ENCODE assay signal across 16 cellular contexts in genomic region chr2:151032741-151033152, GRCh38.
DNase-seq lines count a peak whose midpoint lies in the region; ATAC-seq, FAIRE-seq and TF ChIP-seq lines count a peak whose summit lies in the region.
"Had no signal": no experiment of that assay in that cellular context is flagged by ENCODE, and none has a peak within 500 bp of the region (broad histone marks: within the 10 kb centered on the region; RNA-seq: fewer than 3 reads in every experiment).

No MANE protein-coding gene starts in this region.

- H3K27me3 Mint-ChIP-seq in mesothelial cell of epicardium (ENCODE audit: low read depth) (no peaks in the 10 kb centered on the region), Calu3 (ENCODE audit: unreplicated experiment) (no peaks in the 10 kb centered on the region)

- no peak for TF ChIP-seq CTCF in bronchial epithelial cell (IDR thresholded peaks at IDR 0.05; ENCODE audit: insufficient read depth, low read length, severe bottlenecking)
- no peak for TF ChIP-seq CTCF in left lung (IDR thresholded peaks at IDR 0.05)
- TF ChIP-seq CTCF in mesothelial cell of epicardium (IDR thresholded peaks at IDR 0.05; ENCODE audit: unreplicated experiment): no peak
- TF ChIP-seq CTCF in Calu3 (IDR thresholded peaks at IDR 0.05; ENCODE audit: unreplicated experiment): no peak

- H3K9me3 ChIP-seq in left lung: no peaks in the 10 kb centered on the region

- H3K9me3 Mint-ChIP-seq in mesothelial cell of epicardium (no peaks in the 10 kb centered on the region), Calu3 (ENCODE audit: low read depth, unreplicated experiment) (no peaks in the 10 kb centered on the region)
- H3K9me3 Mint-ChIP-seq: CD8-positive, alpha-beta memory T cell had no signal

- H3K4me1 Mint-ChIP-seq in mesothelial cell of epicardium (peaks cover 20% of the 10 kb centered on the region), Calu3 (ENCODE audit: low read depth, unreplicated experiment) (no peaks in the 10 kb centered on the region)
- H3K4me1 Mint-ChIP-seq: naive B cell had no signal

- H3K27me3 ChIP-seq in bronchial epithelial cell (ENCODE audit: control insufficient read depth, insufficient read depth, low read length) (no peaks in the 10 kb centered on the region), left lung (no peaks in the 10 kb centered on the region)

- H3K4me3 Mint-ChIP-seq in mesothelial cell of epicardium (no peak overlapping the region), Calu3 (ENCODE audit: low read depth, unreplicated experiment) (no peak overlapping the region)
- H3K4me3 Mint-ChIP-seq: CD8-positive, alpha-beta memory T cell had no signal

- DNase-seq in EH (ENCODE audit: low read depth) (peak; percentile 93), NCI-H1694 treated with DMSO at 0.1 percent for 48 hours (lab: John Stamatoyannopoulos, UW) (peak; percentile 82), bronchial epithelial cell (ENCODE audit: low read depth) (peak; percentile 79), left lung (no peak), activated gamma-delta T cell (lab: John Stamatoyannopoulos, UW) (no peak), mesothelial cell of epicardium (ENCODE audit: low spot score in 2 of 2, unreplicated experiment in 2 of 2) (no peak), Calu3 (no peak), Ammon's horn (ENCODE audit: low spot score) (no peak)
- DNase-seq: activated CD4-positive, CD25-positive, alpha-beta regulatory T cell; CD8-positive, alpha-beta memory T cell; islet precursor cell; naive B cell; NCI-H1048; NCI-H748 treated with DMSO at 0.1 percent for 48 hours had no signal

- no peak overlapping the region for H3K27ac ChIP-seq in left lung

- FAIRE-seq in bronchial epithelial cell (lab: Jason Lieb, UNC): no peak
- FAIRE-seq: endothelial cell of umbilical vein had no signal

- H3K4me3 ChIP-seq in bronchial epithelial cell (ENCODE audit: low read depth, low read length) (no peak overlapping the region), left lung (no peak overlapping the region)
- H3K4me3 ChIP-seq: smooth muscle cell had no signal

- H3K36me3 Mint-ChIP-seq in mesothelial cell of epicardium (no peaks in the 10 kb centered on the region), Calu3 (ENCODE audit: insufficient read depth, unreplicated experiment) (no peaks in the 10 kb centered on the region)
- H3K36me3 Mint-ChIP-seq: CD8-positive, alpha-beta memory T cell; naive B cell had no signal

- no peaks in the 10 kb centered on the region for H3K4me1 ChIP-seq in left lung

- BruUV-seq in Calu3 (replicated peaks; lab: Mats Ljungman, UMichigan): no TSS peak

- intact Hi-C loops in left lung (cut with DNase I) (no loop called here), Calu3 (cut with micrococcal nuclease; ENCODE audit: unreplicated experiment) (no loop called here)

- ATAC-seq in left lung: peak; percentile 30

- no peaks in the 10 kb centered on the region for H3K36me3 ChIP-seq in bronchial epithelial cell (ENCODE audit: control insufficient read depth, insufficient read depth, low read length)
- H3K36me3 ChIP-seq in left lung: no peaks in the 10 kb centered on the region

- H3K27ac Mint-ChIP-seq in mesothelial cell of epicardium (no peak overlapping the region), Calu3 (ENCODE audit: unreplicated experiment) (no peak overlapping the region)
- H3K27ac Mint-ChIP-seq: naive B cell had no signal

- CTCF ChIA-PET in Calu3 (lab: Charles Lee): no interaction called here

Comparison
In these comparisons a context has a peak if more than half of its experiments do, and no peak if none do; other contexts are left out.
1. DNase-seq: peak in EH (single experiment), NCI-H1694 treated with DMSO at 0.1 percent for 48 hours (single experiment) and bronchial epithelial cell (single experiment); none in left lung (0 of 2), activated gamma-delta T cell (single experiment), mesothelial cell of epicardium (0 of 2), Calu3 (single experiment) and Ammon's horn (single experiment).